8 cellular contexts compared by ENCODE assay signal in genomic region chr12:25436206-25436912, GRCh38.
DNase-seq lines count a peak whose midpoint lies in the region; ATAC-seq and TF ChIP-seq lines count a peak whose summit lies in the region.

No MANE protein-coding gene starts in this region.

- peak overlapping the region; percentile 52 for H3K4me3 ChIP-seq in endocrine pancreas (ENCODE audit: control insufficient read depth, insufficient read depth, low read length)
- H3K4me3 ChIP-seq in vagina: no peak overlapping the region

- DNase-seq in activated CD4-positive, alpha-beta memory T cell treated with anti-CD3 and anti-CD28 coated beads, Interleukin-2, amount 10 ng/mL, durations not matched to agents 7 days and 5 days: peak; percentile 21
- DNase-seq in activated CD4-positive, alpha-beta memory T cell treated with anti-CD3 and anti-CD28 coated beads for 36 hours: no peak
- DNase-seq in NAMALWA (ENCODE audit: low spot score) (peak; percentile 86), SW480 (ENCODE audit: low spot score) (peak; percentile 87), middle frontal gyrus (ENCODE audit: extremely low spot score, low spot score) (peak; percentile 46), vagina (ENCODE audit: extremely low spot score in 2 of 2) (no peak)

- POLR2A ChIA-PET in activated CD4-positive, alpha-beta memory T cell treated with anti-CD3 and anti-CD28 coated beads, Interleukin-2, amount 10 ng/mL, durations not matched to agents 7 days and 5 days (lab: Charles Lee): interaction anchor here (1.3 kb wide), 1 partner anchor 49 kb away, joined by 3 read pairs; no protein-coding TSS in a partner anchor
- POLR2A ChIA-PET in activated CD4-positive, alpha-beta memory T cell treated with anti-CD3 and anti-CD28 coated beads for 36 hours (lab: Charles Lee): no interaction called here

- H3K4me1 ChIP-seq in endocrine pancreas (ENCODE audit: control insufficient read depth, insufficient read depth, low read length): no peaks in the 10 kb centered on the region
- H3K4me1 ChIP-seq in vagina: peaks cover 15% of the 10 kb centered on the region

- CTCF ChIA-PET in activated CD4-positive, alpha-beta memory T cell treated with anti-CD3 and anti-CD28 coated beads, Interleukin-2, amount 10 ng/mL, durations not matched to agents 7 days and 5 days (lab: Charles Lee): interaction anchor here (0.6 to 1.6 kb wide), 13 partner anchors 48 to 1178 kb away, joined by 3 to 7 read pairs (median 3); no protein-coding TSS in a partner anchor
- CTCF ChIA-PET in activated CD4-positive, alpha-beta memory T cell treated with anti-CD3 and anti-CD28 coated beads for 36 hours (lab: Charles Lee): interaction anchor here (0.6 to 2.2 kb wide), 16 partner anchors 8 to 1107 kb away, joined by 3 to 8 read pairs (median 4); no protein-coding TSS in a partner anchor

- intact Hi-C loops in activated CD4-positive, alpha-beta memory T cell treated with anti-CD3 and anti-CD28 coated beads for 36 hours (cut with micrococcal nuclease): loop anchor here (1.0 to 10.0 kb wide), 2 partner anchors 118 to 593 kb away; partner anchors contain the start of gene LMNTD1
- intact Hi-C loops in vagina (cut with DNase I): no loop called here

- peak overlapping the region; percentile 43 for H3K4me3 Mint-ChIP-seq in activated CD4-positive, alpha-beta memory T cell treated with anti-CD3 and anti-CD28 coated beads, Interleukin-2, amount 10 ng/mL, durations not matched to agents 7 days and 5 days
- no peak overlapping the region for H3K4me3 Mint-ChIP-seq in activated CD4-positive, alpha-beta memory T cell treated with anti-CD3 and anti-CD28 coated beads for 36 hours

- no peaks in the 10 kb centered on the region for H3K9me3 Mint-ChIP-seq in activated CD4-positive, alpha-beta memory T cell treated with anti-CD3 and anti-CD28 coated beads, Interleukin-2, amount 10 ng/mL, durations not matched to agents 7 days and 5 days
- H3K9me3 Mint-ChIP-seq in activated CD4-positive, alpha-beta memory T cell treated with anti-CD3 and anti-CD28 coated beads for 36 hours: no peaks in the 10 kb centered on the region

- H3K4me1 Mint-ChIP-seq in activated CD4-positive, alpha-beta memory T cell treated with anti-CD3 and anti-CD28 coated beads, Interleukin-2, amount 10 ng/mL, durations not matched to agents 7 days and 5 days: peaks cover 10% of the 10 kb centered on the region
- H3K4me1 Mint-ChIP-seq in activated CD4-positive, alpha-beta memory T cell treated with anti-CD3 and anti-CD28 coated beads for 36 hours (ENCODE audit: low read depth): peaks cover 4% of the 10 kb centered on the region

- H3K36me3 ChIP-seq in endocrine pancreas (ENCODE audit: control insufficient read depth, insufficient read depth, low read length) (no peaks in the 10 kb centered on the region), vagina (no peaks in the 10 kb centered on the region)

- no peaks in the 10 kb centered on the region for H3K27me3 Mint-ChIP-seq in activated CD4-positive, alpha-beta memory T cell treated with anti-CD3 and anti-CD28 coated beads, Interleukin-2, amount 10 ng/mL, durations not matched to agents 7 days and 5 days
- H3K27me3 Mint-ChIP-seq in activated CD4-positive, alpha-beta memory T cell treated with anti-CD3 and anti-CD28 coated beads for 36 hours: peaks cover 1% of the 10 kb centered on the region

- H3K36me3 Mint-ChIP-seq in activated CD4-positive, alpha-beta memory T cell treated with anti-CD3 and anti-CD28 coated beads, Interleukin-2, amount 10 ng/mL, durations not matched to agents 7 days and 5 days (ENCODE audit: low read depth): no peaks in the 10 kb centered on the region
- no peaks in the 10 kb centered on the region for H3K36me3 Mint-ChIP-seq in activated CD4-positive, alpha-beta memory T cell treated with anti-CD3 and anti-CD28 coated beads for 36 hours

- H3K27ac ChIP-seq in vagina: no peak overlapping the region

- peak; percentile 52 for ATAC-seq in GM21825 (IDR thresholded peaks at IDR 0.05; ENCODE audit: unreplicated experiment)

- peak; percentile 66 to 73 (median 71) for TF ChIP-seq CTCF in vagina (IDR thresholded peaks at IDR 0.05)

- no peaks in the 10 kb centered on the region for H3K9me3 ChIP-seq in endocrine pancreas (ENCODE audit: control insufficient read depth, low read length)
- no peaks in the 10 kb centered on the region for H3K9me3 ChIP-seq in vagina

- H3K9ac ChIP-seq in endocrine pancreas (ENCODE audit: control insufficient read depth, insufficient read depth, low read length): peak overlapping the region; percentile 54

- H3K27ac Mint-ChIP-seq in activated CD4-positive, alpha-beta memory T cell treated with anti-CD3 and anti-CD28 coated beads, Interleukin-2, amount 10 ng/mL, durations not matched to agents 7 days and 5 days: no peak overlapping the region
- no peak overlapping the region for H3K27ac Mint-ChIP-seq in activated CD4-positive, alpha-beta memory T cell treated with anti-CD3 and anti-CD28 coated beads for 36 hours

- H3K27me3 ChIP-seq in endocrine pancreas (ENCODE audit: control insufficient read depth, insufficient read depth, low read length): no peaks in the 10 kb centered on the region
- H3K27me3 ChIP-seq in vagina: no peaks in the 10 kb centered on the region

- no peak for TF ChIP-seq POLR2A in vagina (IDR thresholded peaks at IDR 0.05)

Comparison
In these comparisons a context has a peak if more than half of its experiments do, and no peak if none do; other contexts are left out.
1. DNase-seq: peak in activated CD4-positive, alpha-beta memory T cell treated with anti-CD3 and anti-CD28 coated beads, Interleukin-2, amount 10 ng/mL, durations not matched to agents 7 days and 5 days (single experiment), NAMALWA (single experiment), SW480 (single experiment) and middle frontal gyrus (single experiment); none in activated CD4-positive, alpha-beta memory T cell treated with anti-CD3 and anti-CD28 coated beads for 36 hours (single experiment) and vagina (0 of 2).